In the genomic region with DNA sequence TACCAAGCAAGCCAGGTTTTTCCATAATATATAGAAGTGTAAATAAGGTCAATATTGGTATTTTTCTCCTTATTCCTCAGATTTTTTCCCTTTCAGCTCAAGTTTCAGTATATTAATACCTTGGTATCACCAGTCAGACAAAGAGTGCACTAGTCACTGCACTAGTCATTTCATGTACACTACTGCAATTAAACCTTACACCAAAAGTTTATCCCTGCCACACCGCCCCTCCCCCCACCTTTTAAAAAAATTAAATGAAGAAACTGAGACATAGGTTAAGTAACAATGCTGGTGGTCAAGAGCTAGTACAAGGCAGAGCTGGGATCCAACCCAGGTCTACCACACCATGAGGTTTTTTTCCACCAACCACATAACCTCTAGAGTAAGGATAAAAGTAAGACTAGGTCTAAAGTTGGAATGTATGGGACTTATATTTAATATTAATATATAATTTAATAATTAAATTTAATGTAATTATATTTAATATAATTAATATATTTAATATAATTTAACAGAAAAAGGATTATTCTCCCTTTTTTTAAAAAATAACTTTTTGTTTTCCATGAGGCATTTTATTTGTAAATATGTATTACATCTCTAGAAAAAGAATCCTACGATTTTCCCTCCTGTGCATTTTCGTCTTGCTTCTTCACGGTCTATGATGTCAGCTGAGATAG, we compare ENCODE assay signal across 26 cellular contexts.
A peak's percentile ranks its signal among the peaks of the same experiment; 100 is the strongest.
DNase-seq lines count a peak whose midpoint lies in the region; ATAC-seq, FAIRE-seq and TF ChIP-seq lines count a peak whose summit lies in the region.
"Had no signal": no experiment of that assay in that cellular context is flagged by ENCODE, and none has a peak within 500 bp of the region (broad histone marks: within the 10 kb centered on the region; RNA-seq: fewer than 3 reads in every experiment).

No MANE protein-coding gene starts in this region.

- H3K4me3 Mint-ChIP-seq in activated CD4-positive, alpha-beta T cell treated with anti-CD3 and anti-CD28 coated beads for 36 hours: no peak overlapping the region
- no peak overlapping the region for H3K4me3 Mint-ChIP-seq in activated CD4-positive, alpha-beta T cell treated with anti-CD3 and anti-CD28 coated beads, Interleukin-2, amount 10 ng/mL, durations not matched to agents 7 days and 5 days
- no peak overlapping the region for H3K4me3 Mint-ChIP-seq in WTC11
- H3K4me3 Mint-ChIP-seq: CD8-positive, alpha-beta T cell; stimulated activated naive CD8-positive, alpha-beta T cell treated with anti-CD3 and anti-CD28 coated beads, Interleukin-15, Interleukin-2, amounts not matched to agents 100 ng/mL and 50 ng/mL, for 24 hours had no signal

- no peak for TF ChIP-seq CTCF in A549 (IDR thresholded peaks at IDR 0.05)
- no peak for TF ChIP-seq CTCF in WTC11 (IDR thresholded peaks at IDR 0.05)
- no peak for TF ChIP-seq CTCF in liver (IDR thresholded peaks at IDR 0.05; ENCODE audit: low read depth, low read length, missing input control)
- no peak for TF ChIP-seq CTCF in smooth muscle cell (IDR thresholded peaks at IDR 0.05; ENCODE audit: borderline replicate concordance, insufficient read depth, poor library complexity, severe bottlenecking)

- H3K4me2 ChIP-seq in A549: peak overlapping the region; percentile 58
- H3K4me2 ChIP-seq in Karpas-422 (ENCODE audit: low read depth, low read length, poor library complexity, severe bottlenecking): no peak overlapping the region
- H3K4me2 ChIP-seq in smooth muscle cell: no peak overlapping the region

- no peaks in the 10 kb centered on the region for H4K20me1 ChIP-seq in Karpas-422 (ENCODE audit: insufficient read depth, low read depth, low read length)
- peaks cover 80% of the 10 kb centered on the region for H4K20me1 ChIP-seq in smooth muscle cell (ENCODE audit: low read depth)

- no peak overlapping the region for H2AFZ ChIP-seq in Karpas-422 (ENCODE audit: low read length)
- H2AFZ ChIP-seq in smooth muscle cell (ENCODE audit: low read depth): no peak overlapping the region

- peak; percentile 51 for DNase-seq in activated CD4-positive, alpha-beta T cell treated with anti-CD3 and anti-CD28 coated beads for 36 hours
- DNase-seq in activated CD4-positive, alpha-beta T cell treated with anti-CD3 and anti-CD28 coated beads, Interleukin-2, amount 10 ng/mL, durations not matched to agents 7 days and 5 days: no peak
- DNase-seq in A549 (ENCODE audit: low read depth in 1 of 2, low spot score in 1 of 2) (no peak), WTC11 (ENCODE audit: low spot score) (no peak), Karpas-422 (no peak), smooth muscle cell (lab: John Stamatoyannopoulos, UW; ENCODE audit: unreplicated experiment) (no peak)
- DNase-seq: activated CD4-positive, alpha-beta T cell treated with anti-CD3 and anti-CD28 coated beads, Interleukin-2, amount 50 U/mL, for 1 hour; activated T-cell treated with anti-CD3 and anti-CD28 coated beads for 4 hours; aorta; CD8-positive, alpha-beta T cell; cerebellar nuclear complex; DMS153; effector CD4-positive, alpha-beta T cell; foreskin keratinocyte; GDM1; hypothalamus; KG1; NCI-H1694 treated with DMSO at 0.1 percent for 48 hours; NCI-H526 treated with DMSO at 0.1 percent for 48 hours; SHP77 treated with DMSO at 0.1 percent for 48 hours; stimulated activated CD4-positive, alpha-beta T cell treated with anti-CD3 and anti-CD28 coated beads, Interleukin-4, amount 100 ng/mL, for 1 hour; trophoblast cell had no signal

- no peak overlapping the region for H3K4me3 ChIP-seq in A549
- no peak overlapping the region for H3K4me3 ChIP-seq in liver (ENCODE audit: low read depth in 1 of 3, low read length in 3 of 3)
- H3K4me3 ChIP-seq in Karpas-422 (ENCODE audit: low read length): no peak overlapping the region
- H3K4me3 ChIP-seq in smooth muscle cell: no peak overlapping the region

- H3K27me3 ChIP-seq in liver (ENCODE audit: control insufficient read depth in 4 of 4, insufficient read depth in 4 of 4, low read length in 3 of 4): no peaks in the 10 kb centered on the region
- no peaks in the 10 kb centered on the region for H3K27me3 ChIP-seq in Karpas-422 (ENCODE audit: low read length)
- H3K27me3 ChIP-seq in smooth muscle cell (ENCODE audit: low read depth): no peaks in the 10 kb centered on the region

- H3K27ac ChIP-seq in A549 (no peak overlapping the region), liver (ENCODE audit: low read depth in 1 of 2, low read length in 2 of 2) (peak overlapping the region; percentile 49 to 60), Karpas-422 (ENCODE audit: low read length) (no peak overlapping the region), smooth muscle cell (ENCODE audit: low read depth) (no peak overlapping the region)
- H3K27ac ChIP-seq: 22Rv1, foreskin keratinocyte had no signal

- H3K9ac ChIP-seq in liver (ENCODE audit: low read depth in 1 of 2, low read length in 2 of 2) (no peak overlapping the region), Karpas-422 (ENCODE audit: low read length) (no peak overlapping the region), smooth muscle cell (ENCODE audit: low read depth) (no peak overlapping the region)

- 73% methylated on average over 4 of the region's 4 CpGs for WGBS in A549 (ENCODE audit: missing lambda C conversion rate)
- 97% methylated on average over 4 of the region's 4 CpGs for WGBS in liver
- WGBS in smooth muscle cell (ENCODE audit: low lambda C conversion rate): 97% methylated on average over 4 of the region's 4 CpGs

- TF ChIP-seq POLR2A in A549 (IDR thresholded peaks at IDR 0.05; ENCODE audit: low read length) (no peak), GM18505 (IDR thresholded peaks at IDR 0.05; ENCODE audit: borderline replicate concordance, extremely low read depth, insufficient read depth, insufficient read length) (no peak)

- H3K4me1 Mint-ChIP-seq in activated CD4-positive, alpha-beta T cell treated with anti-CD3 and anti-CD28 coated beads for 36 hours: peaks cover 26% of the 10 kb centered on the region
- peaks cover 12% of the 10 kb centered on the region for H3K4me1 Mint-ChIP-seq in activated CD4-positive, alpha-beta T cell treated with anti-CD3 and anti-CD28 coated beads, Interleukin-2, amount 10 ng/mL, durations not matched to agents 7 days and 5 days
- H3K4me1 Mint-ChIP-seq in WTC11: peaks cover 8% of the 10 kb centered on the region

- intact Hi-C loops in activated CD4-positive, alpha-beta T cell treated with anti-CD3 and anti-CD28 coated beads for 36 hours (cut with DNase I, micrococcal nuclease): no loop called here

- POLR2A ChIA-PET in activated CD4-positive, alpha-beta T cell treated with anti-CD3 and anti-CD28 coated beads for 36 hours (lab: Charles Lee): no interaction called here
- POLR2A ChIA-PET in activated CD4-positive, alpha-beta T cell treated with anti-CD3 and anti-CD28 coated beads, Interleukin-2, amount 10 ng/mL, durations not matched to agents 7 days and 5 days (lab: Charles Lee): no interaction called here
- POLR2A ChIA-PET in A549 (lab: Yijun Ruan, JAX) (interaction anchor here (0.5 kb wide), 1 partner anchor 107 kb away, joined by 3 read pairs; no protein-coding TSS in a partner anchor), WTC11 (lab: Charles Lee) (interaction anchor here (0.7 to 1.5 kb wide), 3 partner anchors 10 to 53 kb away, joined by 4 read pairs; no protein-coding TSS in a partner anchor)

- no peaks in the 10 kb centered on the region for H3K27me3 Mint-ChIP-seq in activated CD4-positive, alpha-beta T cell treated with anti-CD3 and anti-CD28 coated beads for 36 hours
- H3K27me3 Mint-ChIP-seq in activated CD4-positive, alpha-beta T cell treated with anti-CD3 and anti-CD28 coated beads, Interleukin-2, amount 10 ng/mL, durations not matched to agents 7 days and 5 days: no peaks in the 10 kb centered on the region
- H3K27me3 Mint-ChIP-seq in WTC11 (ENCODE audit: low read depth): no peaks in the 10 kb centered on the region
- H3K27me3 Mint-ChIP-seq: stimulated activated naive CD8-positive, alpha-beta T cell treated with anti-CD3 and anti-CD28 coated beads, Interleukin-15, Interleukin-2, amounts not matched to agents 100 ng/mL and 50 ng/mL, for 24 hours had no signal

- TF ChIP-seq RAD21 in A549 (conservative IDR thresholded peaks at IDR 0.05 in 1 of 2, IDR thresholded peaks at IDR 0.05 in 1 of 2) (no peak), liver (IDR thresholded peaks at IDR 0.05) (no peak)

- ATAC-seq in activated CD4-positive, alpha-beta T cell treated with anti-CD3 and anti-CD28 coated beads for 36 hours: peak; percentile 63
- ATAC-seq in A549: no peak
- ATAC-seq in WTC11: no peak
- no peak for ATAC-seq in GM18505 (IDR thresholded peaks at IDR 0.05; ENCODE audit: unreplicated experiment)
- ATAC-seq: CD8-positive, alpha-beta T cell; foreskin keratinocyte had no signal

- H3F3A ChIP-seq in smooth muscle cell (ENCODE audit: low read depth): no peaks in the 10 kb centered on the region

- no peak for FAIRE-seq in A549 (lab: Jason Lieb, UNC)

- H3K9me2 ChIP-seq in Karpas-422 (replicated peaks; ENCODE audit: insufficient read depth, low read length): no peaks in the 10 kb centered on the region

- H3K4me1 ChIP-seq in A549: peaks cover 65% of the 10 kb centered on the region
- H3K4me1 ChIP-seq in liver (ENCODE audit: control insufficient read depth in 4 of 4, insufficient read depth in 4 of 4, low read length in 3 of 4): peaks cover 8 to 48% (median 38%) of the 10 kb centered on the region in 4 donors
- peaks cover 5% of the 10 kb centered on the region for H3K4me1 ChIP-seq in Karpas-422 (ENCODE audit: low read length)
- H3K4me1 ChIP-seq in smooth muscle cell (ENCODE audit: low read depth): peaks cover 11% of the 10 kb centered on the region

- no peaks in the 10 kb centered on the region for H3K9me3 Mint-ChIP-seq in activated CD4-positive, alpha-beta T cell treated with anti-CD3 and anti-CD28 coated beads for 36 hours (ENCODE audit: low read depth)
- H3K9me3 Mint-ChIP-seq in activated CD4-positive, alpha-beta T cell treated with anti-CD3 and anti-CD28 coated beads, Interleukin-2, amount 10 ng/mL, durations not matched to agents 7 days and 5 days: no peaks in the 10 kb centered on the region
- H3K9me3 Mint-ChIP-seq in WTC11: no peaks in the 10 kb centered on the region
- H3K9me3 Mint-ChIP-seq: CD8-positive, alpha-beta T cell; stimulated activated naive CD8-positive, alpha-beta T cell treated with anti-CD3 and anti-CD28 coated beads, Interleukin-15, Interleukin-2, amounts not matched to agents 100 ng/mL and 50 ng/mL, for 24 hours had no signal

- H3K27ac Mint-ChIP-seq in activated CD4-positive, alpha-beta T cell treated with anti-CD3 and anti-CD28 coated beads for 36 hours: no peak overlapping the region
- H3K27ac Mint-ChIP-seq in activated CD4-positive, alpha-beta T cell treated with anti-CD3 and anti-CD28 coated beads, Interleukin-2, amount 10 ng/mL, durations not matched to agents 7 days and 5 days: no peak overlapping the region
- no peak overlapping the region for H3K27ac Mint-ChIP-seq in WTC11
- H3K27ac Mint-ChIP-seq: CD8-positive, alpha-beta T cell had no signal

- no peak for TF ChIP-seq EP300 in A549 (IDR thresholded peaks at IDR 0.05)

- CTCF ChIA-PET in activated CD4-positive, alpha-beta T cell treated with anti-CD3 and anti-CD28 coated beads for 36 hours (lab: Charles Lee): interaction anchor here (0.6 to 1.2 kb wide), 2 partner anchors 11 to 120 kb away, joined by 3 read pairs; no protein-coding TSS in a partner anchor
- CTCF ChIA-PET in activated CD4-positive, alpha-beta T cell treated with anti-CD3 and anti-CD28 coated beads, Interleukin-2, amount 10 ng/mL, durations not matched to agents 7 days and 5 days (lab: Charles Lee): interaction anchor here (0.6 to 1.2 kb wide), 4 partner anchors 12 to 206 kb away, joined by 3 read pairs; a partner anchor contains a TSS
- CTCF ChIA-PET in A549 (lab: Yijun Ruan, JAX) (interaction anchor here (1.2 to 4.2 kb wide), 3 partner anchors 16 to 120 kb away, joined by 4 to 12 read pairs (median 7); no protein-coding TSS in a partner anchor), WTC11 (lab: Charles Lee) (interaction anchor here (1.0 kb wide), 1 partner anchor 120 kb away, joined by 4 read pairs; no protein-coding TSS in a partner anchor)

- peaks cover 5% of the 10 kb centered on the region for H3K36me3 Mint-ChIP-seq in activated CD4-positive, alpha-beta T cell treated with anti-CD3 and anti-CD28 coated beads for 36 hours (ENCODE audit: low read depth)
- H3K36me3 Mint-ChIP-seq in activated CD4-positive, alpha-beta T cell treated with anti-CD3 and anti-CD28 coated beads, Interleukin-2, amount 10 ng/mL, durations not matched to agents 7 days and 5 days (ENCODE audit: low read depth): peaks cover 13% of the 10 kb centered on the region
- H3K36me3 Mint-ChIP-seq in WTC11: peaks cover 15% of the 10 kb centered on the region

- H3K79me2 ChIP-seq in Karpas-422 (ENCODE audit: low read length) (peaks cover 64% of the 10 kb centered on the region), smooth muscle cell (ENCODE audit: low read depth) (peaks cover 8% of the 10 kb centered on the region)

- no peaks in the 10 kb centered on the region for H3K9me3 ChIP-seq in A549
- no peaks in the 10 kb centered on the region for H3K9me3 ChIP-seq in liver (ENCODE audit: control insufficient read depth in 4 of 4, low read length in 3 of 4)
- H3K9me3 ChIP-seq in Karpas-422 (ENCODE audit: low read length): no peaks in the 10 kb centered on the region
- no peaks in the 10 kb centered on the region for H3K9me3 ChIP-seq in smooth muscle cell (replicated peaks; ENCODE audit: low read depth)

- H3K36me3 ChIP-seq in liver (ENCODE audit: control insufficient read depth in 4 of 4, insufficient read depth in 3 of 4, low read depth in 1 of 4, low read length in 3 of 4) (peaks cover 0 to 3% (median 1%) of the 10 kb centered on the region in 4 donors), Karpas-422 (ENCODE audit: insufficient read depth, low read length) (no peaks in the 10 kb centered on the region), smooth muscle cell (ENCODE audit: low read depth) (no peaks in the 10 kb centered on the region)

Comparison
In these comparisons a context has a peak if more than half of its experiments do, and no peak if none do; other contexts are left out.
1. H3K27ac ChIP-seq: peak in liver (2 of 2); none in A549 (0 of 2), Karpas-422 (single experiment) and smooth muscle cell (single experiment).
2. POLR2A ChIA-PET loops: an anchor here in A549 (0.5 kb wide) and WTC11 (0.7 to 1.5 kb wide); none called in activated CD4-positive, alpha-beta T cell treated with anti-CD3 and anti-CD28 coated beads for 36 hours and activated CD4-positive, alpha-beta T cell treated with anti-CD3 and anti-CD28 coated beads, Interleukin-2, amount 10 ng/mL, durations not matched to agents 7 days and 5 days.